Comparison of ENCODE assay signal across 1 cellular context in genomic region chr9:87579761-87580626, GRCh38.
A peak's percentile ranks its signal among the peaks of the same experiment; 100 is the strongest.
TF ChIP-seq lines count a peak whose summit lies in the region.

No MANE protein-coding gene starts in this region.

TF ChIP-seq in GM12878, 131 proteins besides CTCF, POLR2A, EP300 and RAD21 (continued from another document):
- TF ChIP-seq RELB (IDR thresholded peaks at IDR 0.05; ENCODE audit: low read depth), result no peak
- TF ChIP-seq RAD51 (IDR thresholded peaks at IDR 0.05), result no peak
- TF ChIP-seq YY1 (IDR thresholded peaks at IDR 0.05; ENCODE audit: low read depth, low read length), result no peak
- TF ChIP-seq MLLT1 (IDR thresholded peaks at IDR 0.05), result no peak
- TF ChIP-seq JUNB (IDR thresholded peaks at IDR 0.05), result peak; percentile 11; the same call in 1 of the 2 replicates
- no peak for TF ChIP-seq PRDM15 (CRISPR knock-in tag; IDR thresholded peaks at IDR 0.05)
- TF ChIP-seq BACH1 (IDR thresholded peaks at IDR 0.05; ENCODE audit: borderline replicate concordance), result no peak
- no peak for TF ChIP-seq POLR2AphosphoS5 (IDR thresholded peaks at IDR 0.05; ENCODE audit: low read length)
- TF ChIP-seq ZNF384 (IDR thresholded peaks at IDR 0.05; ENCODE audit: borderline replicate concordance, low read depth, low read length), result no peak
- TF ChIP-seq CEBPZ (IDR thresholded peaks at IDR 0.05; ENCODE audit: low read depth, low read length), result no peak
- no peak for TF ChIP-seq ETV6 (conservative IDR thresholded peaks at IDR 0.05 in 1 of 2, IDR thresholded peaks at IDR 0.05 in 1 of 2; ENCODE audit: borderline replicate concordance in 1 of 2, low read depth in 1 of 2)
- no peak for TF ChIP-seq SMC3 (IDR thresholded peaks at IDR 0.05; ENCODE audit: borderline replicate concordance, low read length)
- TF ChIP-seq CUX1 (IDR thresholded peaks at IDR 0.05; ENCODE audit: insufficient replicate concordance, low read depth, low read length), result no peak
- TF ChIP-seq LARP7 (IDR thresholded peaks at IDR 0.05), result no peak
- no peak for TF ChIP-seq CBX5 (IDR thresholded peaks at IDR 0.05; ENCODE audit: low read depth)
- no peak for TF ChIP-seq MYC (IDR thresholded peaks at IDR 0.05; ENCODE audit: insufficient read depth, insufficient read length, insufficient replicate concordance, low read length, severe bottlenecking)
- TF ChIP-seq ATF3 (IDR thresholded peaks at IDR 0.05; ENCODE audit: borderline replicate concordance, extremely low read depth, low read depth, low read length), result no peak
- TF ChIP-seq RUNX3 (IDR thresholded peaks at IDR 0.05; ENCODE audit: low read length), result peak; percentile 30; the same call in 1 of the 2 replicates
- no peak for TF ChIP-seq ATF7 (IDR thresholded peaks at IDR 0.05; ENCODE audit: low read depth)
- TF ChIP-seq RELA (IDR thresholded peaks at IDR 0.05; ENCODE audit: borderline replicate concordance, partially characterized antibody), result no peak
- no peak for TF ChIP-seq HCFC1 (IDR thresholded peaks at IDR 0.05; ENCODE audit: low read length)
- TF ChIP-seq GABPA (IDR thresholded peaks at IDR 0.05; ENCODE audit: low read depth), result no peak
- TF ChIP-seq MTA2 (IDR thresholded peaks at IDR 0.05; ENCODE audit: low read depth), result peak; percentile 43; the same call in 1 of the 2 replicates
- TF ChIP-seq SMAD1 (IDR thresholded peaks at IDR 0.05; ENCODE audit: low read depth, partially characterized antibody), result no peak
- no peak for TF ChIP-seq MXI1 (IDR thresholded peaks at IDR 0.05; ENCODE audit: low read depth, low read length)
- TF ChIP-seq HSF1 (IDR thresholded peaks at IDR 0.05; ENCODE audit: low read depth, low read length), result no peak
- no peak for TF ChIP-seq TCF12 (IDR thresholded peaks at IDR 0.05; ENCODE audit: low read depth, low read length)
TF ChIP-seq in GM12878: peak in this region for 10.
